14 cellular contexts compared by ENCODE assay signal in genomic region chr19:47260476-47260875, GRCh38. TPM values are rescaled to one million over a fixed set of nuclear protein-coding genes. Genes with fewer than 3 reads are reported as not detected.
"Had no signal": no experiment of that assay in that cellular context is flagged by ENCODE, and none has a peak within 500 bp of the region (broad histone marks: within the 10 kb centered on the region; RNA-seq: fewer than 3 reads in every experiment).

No MANE protein-coding gene starts in this region.

- H3K27ac ChIP-seq: adrenal gland, left ventricle myocardium inferior, upper lobe of left lung had no signal

- H3K9me3 ChIP-seq: adrenal gland, left ventricle myocardium inferior, upper lobe of left lung had no signal

- H3K4me3 ChIP-seq: adrenal gland, left ventricle myocardium inferior, upper lobe of left lung had no signal

- DNase-seq: activated CD4-positive, alpha-beta T cell treated with anti-CD3 and anti-CD28 coated beads, Interleukin-2, amount 50 U/mL, for 1 hour; activated gamma-delta T cell treated with Interleukin-2 at 50 U/mL for 16 hours; activated T-cell treated with anti-CD3 and anti-CD28 coated beads, Interleukin-2, amount 50 U/mL, for 1 hour; cerebellar nuclear complex; erythroblast; left ventricle myocardium inferior; mesenchymal stem cell; retina; substantia nigra had no signal

- FAIRE-seq: keratinocyte had no signal

- H3K27me3 ChIP-seq: adrenal gland, upper lobe of left lung had no signal

- H3K27ac Mint-ChIP-seq: dendritic cell treated with granulocyte-macrophage colony-stimulating factor and Interleukin-4, amounts not matched to agents 40 ng/mL and 50 ng/mL, for 4 days had no signal

- H3K4me3 Mint-ChIP-seq: dendritic cell treated with granulocyte-macrophage colony-stimulating factor and Interleukin-4, amounts not matched to agents 40 ng/mL and 50 ng/mL, for 4 days had no signal

- H3K9me3 Mint-ChIP-seq: dendritic cell treated with granulocyte-macrophage colony-stimulating factor and Interleukin-4, amounts not matched to agents 40 ng/mL and 50 ng/mL, for 4 days had no signal

- H3K27me3 Mint-ChIP-seq: dendritic cell treated with granulocyte-macrophage colony-stimulating factor and Interleukin-4, amounts not matched to agents 40 ng/mL and 50 ng/mL, for 4 days had no signal

RNA-seq across cellular contexts. Expression of gene C5AR1, which starts 49.2 kb away (rescaled TPM):
- polyA plus RNA-seq: neural cell had no signal
